22 cellular contexts compared by ENCODE assay signal in genomic region chr14:101717663-101718490, GRCh38. TPM values are rescaled to one million over a fixed set of nuclear protein-coding genes. Genes with fewer than 3 reads are reported as not detected.
DNase-seq lines count a peak whose midpoint lies in the region; ATAC-seq and TF ChIP-seq lines count a peak whose summit lies in the region.
"Had no signal": no experiment of that assay in that cellular context is flagged by ENCODE, and none has a peak within 500 bp of the region (broad histone marks: within the 10 kb centered on the region; RNA-seq: fewer than 3 reads in every experiment).

No MANE protein-coding gene starts in this region.

- H3K27ac Mint-ChIP-seq in activated CD8-positive, alpha-beta T cell treated with anti-CD3 and anti-CD28 coated beads, Interleukin-2, amount 10 ng/mL, durations not matched to agents 7 days and 5 days, result no peak overlapping the region
- H3K27ac Mint-ChIP-seq in activated CD8-positive, alpha-beta T cell treated with anti-CD3 and anti-CD28 coated beads for 36 hours, result no peak overlapping the region
- H3K27ac Mint-ChIP-seq in T-helper 17 cell, result peak overlapping the region; percentile 100
- H3K27ac Mint-ChIP-seq: memory B cell; stimulated activated naive CD8-positive, alpha-beta T cell treated with anti-CD3 and anti-CD28 coated beads, Interleukin-15, Interleukin-2, amounts not matched to agents 100 ng/mL and 50 ng/mL, for 24 hours had no signal

- H3K36me3 Mint-ChIP-seq in activated CD8-positive, alpha-beta T cell treated with anti-CD3 and anti-CD28 coated beads, Interleukin-2, amount 10 ng/mL, durations not matched to agents 7 days and 5 days (ENCODE audit: low read depth), result no peaks in the 10 kb centered on the region
- H3K36me3 Mint-ChIP-seq in activated CD8-positive, alpha-beta T cell treated with anti-CD3 and anti-CD28 coated beads for 36 hours (ENCODE audit: low read depth), result peaks cover 2% of the 10 kb centered on the region
- no peaks in the 10 kb centered on the region for H3K36me3 Mint-ChIP-seq in T-helper 17 cell (ENCODE audit: low read depth)
- H3K36me3 Mint-ChIP-seq: memory B cell had no signal

- H3K27me3 Mint-ChIP-seq in activated CD8-positive, alpha-beta T cell treated with anti-CD3 and anti-CD28 coated beads, Interleukin-2, amount 10 ng/mL, durations not matched to agents 7 days and 5 days (ENCODE audit: low read depth), result peaks cover 4% of the 10 kb centered on the region
- H3K27me3 Mint-ChIP-seq in activated CD8-positive, alpha-beta T cell treated with anti-CD3 and anti-CD28 coated beads for 36 hours, result no peaks in the 10 kb centered on the region
- no peaks in the 10 kb centered on the region for H3K27me3 Mint-ChIP-seq in T-helper 17 cell
- H3K27me3 Mint-ChIP-seq: stimulated activated naive CD8-positive, alpha-beta T cell treated with anti-CD3 and anti-CD28 coated beads, Interleukin-15, Interleukin-2, amounts not matched to agents 100 ng/mL and 50 ng/mL, for 24 hours had no signal

- no peak overlapping the region for H3K27ac ChIP-seq in suprapubic skin
- H3K27ac ChIP-seq: adrenal gland, foreskin keratinocyte, prostate gland had no signal

- H3K9me3 Mint-ChIP-seq in activated CD8-positive, alpha-beta T cell treated with anti-CD3 and anti-CD28 coated beads, Interleukin-2, amount 10 ng/mL, durations not matched to agents 7 days and 5 days (ENCODE audit: insufficient read depth), result no peaks in the 10 kb centered on the region
- peaks cover 9% of the 10 kb centered on the region for H3K9me3 Mint-ChIP-seq in activated CD8-positive, alpha-beta T cell treated with anti-CD3 and anti-CD28 coated beads for 36 hours
- H3K9me3 Mint-ChIP-seq: stimulated activated naive CD8-positive, alpha-beta T cell treated with anti-CD3 and anti-CD28 coated beads, Interleukin-15, Interleukin-2, amounts not matched to agents 100 ng/mL and 50 ng/mL, for 24 hours had no signal

- H3K27me3 ChIP-seq in suprapubic skin, result no peaks in the 10 kb centered on the region
- H3K27me3 ChIP-seq: adrenal gland, foreskin keratinocyte, upper lobe of left lung had no signal

- DNase-seq in activated CD8-positive, alpha-beta T cell treated with anti-CD3 and anti-CD28 coated beads, Interleukin-2, amount 10 ng/mL, durations not matched to agents 7 days and 5 days, result peak; percentile 15
- DNase-seq in activated CD8-positive, alpha-beta T cell treated with anti-CD3 and anti-CD28 coated beads for 36 hours, result no peak
- DNase-seq in T-helper 17 cell, result no peak
- DNase-seq in left lobe of liver (ENCODE audit: low spot score), result peak; percentile 28
- peak; percentile 39 to 45 for DNase-seq in suprapubic skin (ENCODE audit: low spot score in 2 of 2)
- DNase-seq in mucosa of gallbladder (ENCODE audit: low spot score), result no peak
- no peak for DNase-seq in HEK293T (ENCODE audit: extremely low spot score)
- DNase-seq: activated CD8-positive, alpha-beta memory T cell treated with anti-CD3 and anti-CD28 coated beads, Interleukin-2, amount 50 U/mL, for 4 hours; activated gamma-delta T cell; foreskin keratinocyte; kidney glomerular epithelial cell; naive B cell; NCI-H2107; NCI-H526; small intestine had no signal

- no peak for TF ChIP-seq CTCF in activated CD8-positive, alpha-beta T cell treated with anti-CD3 and anti-CD28 coated beads for 36 hours (IDR thresholded peaks at IDR 0.05)
- no peak for TF ChIP-seq CTCF in suprapubic skin (IDR thresholded peaks at IDR 0.05)

- CTCF ChIA-PET in activated CD8-positive, alpha-beta T cell treated with anti-CD3 and anti-CD28 coated beads, Interleukin-2, amount 10 ng/mL, durations not matched to agents 7 days and 5 days (lab: Charles Lee), result interaction anchor here (1.0 to 2.7 kb wide), 3 partner anchors 10 to 14 kb away, joined by 3 to 9 read pairs (median 6); no protein-coding TSS in a partner anchor
- CTCF ChIA-PET in activated CD8-positive, alpha-beta T cell treated with anti-CD3 and anti-CD28 coated beads for 36 hours (lab: Charles Lee), result interaction anchor here (0.7 to 1.1 kb wide), 2 partner anchors 11 to 53 kb away, joined by 3 read pairs; no protein-coding TSS in a partner anchor
- CTCF ChIA-PET in HEK293T (lab: Yijun Ruan, JAX), result no interaction called here

- H3K4me3 Mint-ChIP-seq in activated CD8-positive, alpha-beta T cell treated with anti-CD3 and anti-CD28 coated beads, Interleukin-2, amount 10 ng/mL, durations not matched to agents 7 days and 5 days, result no peak overlapping the region
- H3K4me3 Mint-ChIP-seq in activated CD8-positive, alpha-beta T cell treated with anti-CD3 and anti-CD28 coated beads for 36 hours, result no peak overlapping the region
- H3K4me3 Mint-ChIP-seq in T-helper 17 cell, result no peak overlapping the region
- H3K4me3 Mint-ChIP-seq: memory B cell; naive B cell; stimulated activated naive CD8-positive, alpha-beta T cell treated with anti-CD3 and anti-CD28 coated beads, Interleukin-15, Interleukin-2, amounts not matched to agents 100 ng/mL and 50 ng/mL, for 24 hours had no signal

- POLR2A ChIA-PET in activated CD8-positive, alpha-beta T cell treated with anti-CD3 and anti-CD28 coated beads, Interleukin-2, amount 10 ng/mL, durations not matched to agents 7 days and 5 days (lab: Charles Lee), result interaction anchor here (2.7 kb wide), 1 partner anchor 11 kb away, joined by 10 read pairs; no protein-coding TSS in a partner anchor
- POLR2A ChIA-PET in activated CD8-positive, alpha-beta T cell treated with anti-CD3 and anti-CD28 coated beads for 36 hours (lab: Charles Lee), result interaction anchor here (1.5 kb wide), 1 partner anchor 10 kb away, joined by 5 read pairs; no protein-coding TSS in a partner anchor
- POLR2A ChIA-PET in HEK293T (lab: Yijun Ruan, JAX), result no interaction called here

- TF ChIP-seq EP300 in suprapubic skin (IDR thresholded peaks at IDR 0.05), result no peak

- ATAC-seq in activated CD8-positive, alpha-beta T cell treated with anti-CD3 and anti-CD28 coated beads, Interleukin-2, amount 10 ng/mL, durations not matched to agents 7 days and 5 days, result no peak
- no peak for ATAC-seq in activated CD8-positive, alpha-beta T cell treated with anti-CD3 and anti-CD28 coated beads for 36 hours
- no peak for ATAC-seq in T-helper 17 cell
- no peak for ATAC-seq in left lobe of liver
- no peak for ATAC-seq in GM21390 (IDR thresholded peaks at IDR 0.05; ENCODE audit: unreplicated experiment)
- ATAC-seq: activated CD4-positive, CD25-positive, alpha-beta regulatory T cell treated with anti-CD3 and anti-CD28 coated beads, Interleukin-2, amount 50 U/mL, for 24 hours; foreskin keratinocyte had no signal

- no peaks in the 10 kb centered on the region for H3K36me3 ChIP-seq in suprapubic skin
- H3K36me3 ChIP-seq: adrenal gland, prostate gland, upper lobe of left lung had no signal

- intact Hi-C loops in activated CD8-positive, alpha-beta T cell treated with anti-CD3 and anti-CD28 coated beads for 36 hours (cut with micrococcal nuclease), result no loop called here

- peaks cover 4% of the 10 kb centered on the region for H3K4me1 ChIP-seq in suprapubic skin
- H3K4me1 ChIP-seq: adrenal gland, foreskin keratinocyte had no signal

- H3K4me3 ChIP-seq in suprapubic skin, result no peak overlapping the region
- H3K4me3 ChIP-seq: adrenal gland, prostate gland, upper lobe of left lung had no signal

- no peak for TF ChIP-seq POLR2A in suprapubic skin (IDR thresholded peaks at IDR 0.05)

- WGBS in suprapubic skin, result 95% methylated on average over 19 of the region's 19 CpGs

- peaks cover 38% of the 10 kb centered on the region for H3K4me1 Mint-ChIP-seq in activated CD8-positive, alpha-beta T cell treated with anti-CD3 and anti-CD28 coated beads, Interleukin-2, amount 10 ng/mL, durations not matched to agents 7 days and 5 days (ENCODE audit: low read depth)
- peaks cover 31% of the 10 kb centered on the region for H3K4me1 Mint-ChIP-seq in activated CD8-positive, alpha-beta T cell treated with anti-CD3 and anti-CD28 coated beads for 36 hours (ENCODE audit: low read depth)
- peaks cover 37% of the 10 kb centered on the region for H3K4me1 Mint-ChIP-seq in T-helper 17 cell

- H3K9me3 ChIP-seq in T-helper 17 cell (ENCODE audit: control insufficient read depth, low read length, poor library complexity, severe bottlenecking), result no peaks in the 10 kb centered on the region
- H3K9me3 ChIP-seq in suprapubic skin, result no peaks in the 10 kb centered on the region
- H3K9me3 ChIP-seq: adrenal gland, prostate gland had no signal

TF ChIP-seq in HEK293T, 16 proteins besides CTCF, POLR2A, EP300 and RAD21:
- TF ChIP-seq HDGF (IDR thresholded peaks at IDR 0.05; ENCODE audit: borderline replicate concordance) (no peak), TARDBP (IDR thresholded peaks at IDR 0.05) (no peak), ARNT (IDR thresholded peaks at IDR 0.05) (no peak), NFRKB (IDR thresholded peaks at IDR 0.05) (no peak)

RNA-seq across cellular contexts. Expression of gene PPP2R5C, which starts 43.6 kb away (rescaled TPM):
- total RNA-seq in activated CD8-positive, alpha-beta T cell treated with anti-CD3 and anti-CD28 coated beads, Interleukin-2, amount 10 ng/mL, durations not matched to agents 7 days and 5 days, result 100 to 1,000 TPM; 218 to 223 TPM
- total RNA-seq in activated CD8-positive, alpha-beta T cell treated with anti-CD3 and anti-CD28 coated beads for 36 hours, result 100 to 1,000 TPM; 238 to 242 TPM
- 100 to 1,000 TPM; 516 to 530 TPM for total RNA-seq in T-helper 17 cell
- total RNA-seq in left lobe of liver, result 60.8 TPM
- total RNA-seq in suprapubic skin, result 100 to 1,000 TPM; 104 to 149 (median 119) TPM
- total RNA-seq in mucosa of gallbladder, result 134 TPM

Comparison
In these comparisons a context has a peak if more than half of its experiments do, and no peak if none do; other contexts are left out.
1. DNase-seq: peak in activated CD8-positive, alpha-beta T cell treated with anti-CD3 and anti-CD28 coated beads, Interleukin-2, amount 10 ng/mL, durations not matched to agents 7 days and 5 days (single experiment), left lobe of liver (single experiment) and suprapubic skin (2 of 2); none in activated CD8-positive, alpha-beta T cell treated with anti-CD3 and anti-CD28 coated beads for 36 hours (single experiment), T-helper 17 cell (0 of 3), mucosa of gallbladder (single experiment) and HEK293T (single experiment).